Comparison of ENCODE assay signal across 14 cellular contexts in the genomic region with DNA sequence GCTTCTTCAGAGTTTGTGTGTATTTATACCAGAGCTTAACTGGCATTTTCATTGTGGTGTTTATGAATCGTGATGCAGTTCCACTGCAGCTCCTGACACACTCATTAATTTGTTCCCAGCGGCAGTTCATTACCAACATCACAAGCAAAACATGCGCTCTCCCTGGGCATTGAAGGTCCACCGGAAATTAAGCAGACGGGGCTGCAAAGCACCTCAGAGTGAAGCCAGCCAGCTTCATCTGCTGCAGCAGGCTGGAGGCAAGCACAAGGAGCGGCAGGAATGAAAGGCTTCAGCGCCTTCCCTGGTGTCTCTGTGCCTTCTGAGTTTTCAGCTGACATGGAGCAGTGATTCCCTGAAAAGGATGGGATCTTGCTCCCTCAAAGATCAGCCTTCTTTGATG.
DNase-seq lines count a peak whose midpoint lies in the region; ATAC-seq, FAIRE-seq and TF ChIP-seq lines count a peak whose summit lies in the region.
"Had no signal": no experiment of that assay in that cellular context is flagged by ENCODE, and none has a peak within 500 bp of the region (broad histone marks: within the 10 kb centered on the region; RNA-seq: fewer than 3 reads in every experiment).

No MANE protein-coding gene starts in this region.

- no peaks in the 10 kb centered on the region for H3K79me1 ChIP-seq in H1 (ENCODE audit: low read depth, low read length)

- no peak overlapping the region for H2BK15ac ChIP-seq in H1 (ENCODE audit: low read length)

- no peaks in the 10 kb centered on the region for H3K9me3 Mint-ChIP-seq in glutamatergic neuron (ENCODE audit: unreplicated experiment)
- H3K9me3 Mint-ChIP-seq: stimulated activated naive CD8-positive, alpha-beta T cell treated with anti-CD3 and anti-CD28 coated beads, Interleukin-15, Interleukin-2, amounts not matched to agents 100 ng/mL and 50 ng/mL, for 24 hours had no signal

- H3K36me3 ChIP-seq in H1 (ENCODE audit: control insufficient read depth in 2 of 4, insufficient read depth in 4 of 4, low read length in 3 of 4) (peaks cover 0 to 38% (median 7%) of the 10 kb centered on the region in 4 experiments; a peak in 3 of 8 replicates), rectal smooth muscle tissue (ENCODE audit: control insufficient read depth, insufficient read depth, low read length) (no peaks in the 10 kb centered on the region)
- H3K36me3 ChIP-seq: esophagus muscularis mucosa had no signal

- H3K4me1 ChIP-seq in H1 (replicated peaks in 1 of 4; ENCODE audit: control insufficient read depth in 3 of 4, insufficient read depth in 4 of 4, low read length in 3 of 4) (peaks cover 0 to 25% (median 11%) of the 10 kb centered on the region in 4 experiments; a peak in 3 of 7 replicates), rectal smooth muscle tissue (ENCODE audit: control insufficient read depth, insufficient read depth, low read length) (peaks cover 2% of the 10 kb centered on the region)

- no peaks in the 10 kb centered on the region for H3K23me2 ChIP-seq in H1 (ENCODE audit: low read depth, low read length)

- H2BK5ac ChIP-seq in H1 (ENCODE audit: low read depth, low read length), result no peak overlapping the region

- no peak overlapping the region for H3K4ac ChIP-seq in H1 (replicated peaks; ENCODE audit: insufficient read length, low read depth, low read length)

- H2BK120ac ChIP-seq in H1 (replicated peaks; ENCODE audit: low read depth, low read length), result no peak overlapping the region

- H3K9me3 ChIP-seq in H1 (ENCODE audit: insufficient read depth in 2 of 2, low read depth in 1 of 2, low read length in 1 of 2), result no peaks in the 10 kb centered on the region
- H3K9me3 ChIP-seq: esophagus muscularis mucosa had no signal

- H3K4me3 Mint-ChIP-seq in glutamatergic neuron (ENCODE audit: unreplicated experiment), result no peak overlapping the region
- H3K4me3 Mint-ChIP-seq: stimulated activated naive CD8-positive, alpha-beta T cell treated with anti-CD3 and anti-CD28 coated beads, Interleukin-15, Interleukin-2, amounts not matched to agents 100 ng/mL and 50 ng/mL, for 24 hours; T-helper 17 cell had no signal

- no peak overlapping the region for H3K23ac ChIP-seq in H1 (ENCODE audit: insufficient read length)

- no peak overlapping the region for H3K56ac ChIP-seq in H1 (replicated peaks; ENCODE audit: insufficient read length, low read depth, low read length)

- H2BK12ac ChIP-seq in H1 (ENCODE audit: low read depth, low read length), result no peak overlapping the region

- no peak overlapping the region for H3K4me3 ChIP-seq in H1 (ENCODE audit: extremely low read depth in 1 of 4, insufficient read depth in 2 of 4, low read depth in 3 of 4, low read length in 4 of 4)
- peak overlapping the region; percentile 40 for H3K4me3 ChIP-seq in rectal smooth muscle tissue (ENCODE audit: low read length)
- H3K4me3 ChIP-seq: esophagus muscularis mucosa had no signal

- FAIRE-seq in H1 (lab: Jason Lieb, UNC), result no peak

- TF ChIP-seq EP300 in H1 (IDR thresholded peaks at IDR 0.05; ENCODE audit: borderline replicate concordance in 1 of 2, low read depth in 2 of 2, low read length in 2 of 2), result no peak

- no peaks in the 10 kb centered on the region for H3K36me3 Mint-ChIP-seq in glutamatergic neuron (ENCODE audit: unreplicated experiment)

- no peaks in the 10 kb centered on the region for H3K79me2 ChIP-seq in H1 (ENCODE audit: control insufficient read depth in 1 of 2, insufficient read depth in 2 of 2, low read length in 2 of 2)

- POLR2A ChIA-PET in H1 (lab: Charles Lee; ENCODE audit: partially characterized antibody), result interaction anchor here (1.1 to 5.2 kb wide), 12 partner anchors 9 to 171 kb away, joined by 3 to 54 read pairs (median 3); no protein-coding TSS in a partner anchor

- H3K27ac Mint-ChIP-seq in glutamatergic neuron (ENCODE audit: unreplicated experiment), result no peak overlapping the region
- H3K27ac Mint-ChIP-seq: stimulated activated naive CD8-positive, alpha-beta T cell treated with anti-CD3 and anti-CD28 coated beads, Interleukin-15, Interleukin-2, amounts not matched to agents 100 ng/mL and 50 ng/mL, for 24 hours; T-helper 17 cell had no signal

- peak; percentile 22 for DNase-seq in Daoy (ENCODE audit: low read depth)
- DNase-seq in NCI-H146 (lab: John Stamatoyannopoulos, UW), result peak; percentile 81
- no peak for DNase-seq in H1 (ENCODE audit: low read depth in 1 of 2, low spot score in 2 of 2)
- no peak for DNase-seq in UCSD-AML1 (lab: John Stamatoyannopoulos, UW; ENCODE audit: unreplicated experiment)
- DNase-seq in glutamatergic neuron, result no peak
- DNase-seq: activated CD4-positive, CD25-positive, alpha-beta regulatory T cell treated with anti-CD3 and anti-CD28 coated beads, Interleukin-2, amount 50 U/mL, for 72 hours; activated effector memory CD4-positive, alpha-beta T cell treated with Interleukin-2 at 50 U/mL for 16 hours; dermis blood vessel endothelial cell; NCI-H1092; T-helper 17 cell had no signal

- H4K20me1 ChIP-seq in H1 (replicated peaks in 1 of 2; ENCODE audit: control insufficient read depth in 1 of 2, insufficient read depth in 2 of 2, low read length in 2 of 2), result no peaks in the 10 kb centered on the region

- TF ChIP-seq CTCF in H1 (IDR thresholded peaks at IDR 0.05; ENCODE audit: control extremely low read depth in 1 of 3, insufficient read depth in 1 of 3, low read depth in 1 of 3, low read length in 3 of 3), result no peak
- no peak for TF ChIP-seq CTCF in glutamatergic neuron (IDR thresholded peaks at IDR 0.05; ENCODE audit: partially characterized antibody, unreplicated experiment)

- WGBS in H1 (ENCODE audit: extremely low coverage in 1 of 2, insufficient coverage in 1 of 2, insufficient read length in 1 of 2, insufficient replicate concordance in 2 of 2, low coverage in 1 of 2, low lambda C conversion rate in 2 of 2, missing lambda C conversion rate in 1 of 2), 2 experiments, result 80% methylated on average over 7 of the region's 7 CpGs; no CpG with 5 or more reads in 1 of the 2 experiments

- CTCF ChIA-PET in H1 (lab: Charles Lee; ENCODE audit: partially characterized antibody), result interaction anchor here (0.8 to 1.6 kb wide), 3 partner anchors 12 to 76 kb away, joined by 3 to 5 read pairs (median 4); no protein-coding TSS in a partner anchor

- no peak for TF ChIP-seq POLR2A in H1 (IDR thresholded peaks at IDR 0.05; ENCODE audit: control extremely low read depth in 1 of 2, low read depth in 2 of 2, low read length in 2 of 2)

- H4K5ac ChIP-seq in H1 (ENCODE audit: insufficient read length, low read depth, low read length), result no peak overlapping the region

- TF ChIP-seq RAD21 in H1 (IDR thresholded peaks at IDR 0.05 in 1 of 2, conservative IDR thresholded peaks at IDR 0.05 in 1 of 2; ENCODE audit: low read depth in 2 of 2, low read length in 2 of 2), result no peak

- H2BK20ac ChIP-seq in H1 (ENCODE audit: low read length), result no peak overlapping the region

- H3K27ac ChIP-seq in H1 (ENCODE audit: low read depth, low read length), result no peak overlapping the region; the same call in 1 of the 2 replicates
- H3K27ac ChIP-seq in rectal smooth muscle tissue (ENCODE audit: low read depth, low read length), result no peak overlapping the region
- H3K27ac ChIP-seq: esophagus muscularis mucosa had no signal

- H3K9ac ChIP-seq in H1 (replicated peaks in 1 of 4; ENCODE audit: extremely low read depth in 1 of 4, low read depth in 3 of 4, low read length in 3 of 4) (no peak overlapping the region), rectal smooth muscle tissue (ENCODE audit: low read length) (no peak overlapping the region)

- H3K4me2 ChIP-seq in H1 (ENCODE audit: insufficient read depth in 1 of 2, low read depth in 2 of 2, low read length in 2 of 2), result no peak overlapping the region

- no peaks in the 10 kb centered on the region for H3K27me3 Mint-ChIP-seq in glutamatergic neuron (ENCODE audit: unreplicated experiment)
- H3K27me3 Mint-ChIP-seq: stimulated activated naive CD8-positive, alpha-beta T cell treated with anti-CD3 and anti-CD28 coated beads, Interleukin-15, Interleukin-2, amounts not matched to agents 100 ng/mL and 50 ng/mL, for 24 hours; T-helper 17 cell had no signal

- no peak overlapping the region for H3K14ac ChIP-seq in H1 (ENCODE audit: insufficient read length)

- no peak overlapping the region for H2AK5ac ChIP-seq in H1 (ENCODE audit: low read depth, low read length)

- no peak overlapping the region for H2AFZ ChIP-seq in H1 (ENCODE audit: low read length)

- no peak for ATAC-seq in GM19035 (IDR thresholded peaks at IDR 0.05; ENCODE audit: unreplicated experiment)
- ATAC-seq: T-helper 17 cell had no signal

- H4K91ac ChIP-seq in H1 (replicated peaks; ENCODE audit: insufficient read length, low read length), result no peak overlapping the region

- H3K27me3 ChIP-seq in H1 (replicated peaks in 1 of 4; ENCODE audit: control insufficient read depth in 3 of 4, extremely low read depth in 1 of 4, insufficient read depth in 3 of 4, low read length in 3 of 4) (no peaks in the 10 kb centered on the region), rectal smooth muscle tissue (ENCODE audit: control insufficient read depth, insufficient read depth, low read length) (no peaks in the 10 kb centered on the region)
- H3K27me3 ChIP-seq: esophagus muscularis mucosa had no signal

- no peaks in the 10 kb centered on the region for H3K4me1 Mint-ChIP-seq in glutamatergic neuron (ENCODE audit: low read depth, unreplicated experiment)
- H3K4me1 Mint-ChIP-seq: T-helper 17 cell had no signal

- peak overlapping the region; percentile 20; the same call in 1 of the 2 replicates for H3K18ac ChIP-seq in H1 (ENCODE audit: extremely low read depth, low read length)

- H4K8ac ChIP-seq in H1 (ENCODE audit: extremely low read depth, insufficient read depth, low read length), result no peak overlapping the region

TF ChIP-seq in H1, 55 proteins besides CTCF, POLR2A, EP300 and RAD21:
- TF ChIP-seq POU5F1 (IDR thresholded peaks at IDR 0.05; ENCODE audit: low read depth, low read length) (no peak), POLR2AphosphoS5 (IDR thresholded peaks at IDR 0.05; ENCODE audit: low read depth, low read length) (peak; percentile 54; the same call in 1 of the 2 replicates)

Comparison
In these comparisons a context has a peak if more than half of its experiments do, and no peak if none do; other contexts are left out.
1. DNase-seq: peak in Daoy (single experiment) and NCI-H146 (single experiment); none in H1 (0 of 2), UCSD-AML1 (single experiment) and glutamatergic neuron (single experiment).